ENCODE assay signal across 1 cellular context in genomic region chr7:90349305-90349704, GRCh38.
TF ChIP-seq lines count a peak whose summit lies in the region.

No MANE protein-coding gene starts in this region.

TF ChIP-seq in HepG2, 621 proteins besides CTCF, POLR2A, EP300 and RAD21 (continued from another document and continues in another):
- TF ChIP-seq FUBP1 (CRISPR knock-in tag; IDR thresholded peaks at IDR 0.05; ENCODE audit: borderline replicate concordance) (no peak), ZNF761 (CRISPR knock-in tag; conservative IDR thresholded peaks at IDR 0.05) (no peak), JUNB (CRISPR knock-in tag; IDR thresholded peaks at IDR 0.05; ENCODE audit: borderline replicate concordance) (no peak), ZNF431 (CRISPR knock-in tag; IDR thresholded peaks at IDR 0.05; ENCODE audit: borderline replicate concordance, low read depth) (no peak), SNAPC2 (CRISPR knock-in tag; IDR thresholded peaks at IDR 0.05) (no peak), NFE2 (CRISPR knock-in tag; IDR thresholded peaks at IDR 0.05) (no peak), MXD4 (CRISPR knock-in tag; IDR thresholded peaks at IDR 0.05) (no peak), ZNF766 (CRISPR knock-in tag; IDR thresholded peaks at IDR 0.05; ENCODE audit: borderline replicate concordance) (no peak), ATF3 (CRISPR knock-in tag; IDR thresholded peaks at IDR 0.05) (no peak), BCL6 (CRISPR knock-in tag; IDR thresholded peaks at IDR 0.05) (peak; percentile 8; the same call in 1 of the 2 replicates), MTERF4 (CRISPR knock-in tag; IDR thresholded peaks at IDR 0.05) (no peak), ZBTB7A (CRISPR knock-in tag; IDR thresholded peaks at IDR 0.05) (no peak), ARID5B (CRISPR knock-in tag; IDR thresholded peaks at IDR 0.05) (peak; percentile 53; the same call in 1 of the 2 replicates), ARID2 (CRISPR knock-in tag; IDR thresholded peaks at IDR 0.05; ENCODE audit: borderline replicate concordance) (no peak), ZBTB37 (CRISPR knock-in tag; IDR thresholded peaks at IDR 0.05) (no peak), PHF8 (CRISPR knock-in tag; IDR thresholded peaks at IDR 0.05) (no peak), TFE3 (CRISPR knock-in tag; IDR thresholded peaks at IDR 0.05) (0 out of 2 replicates have a peak, but pooled peaks have one; percentile 37), MYNN (CRISPR knock-in tag; IDR thresholded peaks at IDR 0.05; ENCODE audit: low read depth) (no peak), STAG1 (CRISPR knock-in tag; IDR thresholded peaks at IDR 0.05) (no peak), IRF1 (CRISPR knock-in tag; IDR thresholded peaks at IDR 0.05; ENCODE audit: low read depth) (no peak), ZNF598 (CRISPR knock-in tag; IDR thresholded peaks at IDR 0.05; ENCODE audit: borderline replicate concordance) (no peak), LRRFIP1 (CRISPR knock-in tag; conservative IDR thresholded peaks at IDR 0.05) (no peak), HDAC2 (CRISPR knock-in tag; IDR thresholded peaks at IDR 0.05) (no peak), ZNF644 (CRISPR knock-in tag; IDR thresholded peaks at IDR 0.05; ENCODE audit: low read depth) (peak; percentile 55; the same call in 1 of the 2 replicates), NFYC (CRISPR knock-in tag; IDR thresholded peaks at IDR 0.05) (no peak), NFKBIZ (CRISPR knock-in tag; IDR thresholded peaks at IDR 0.05) (no peak), ZNF3 (CRISPR knock-in tag; IDR thresholded peaks at IDR 0.05) (no peak), MAFF (IDR thresholded peaks at IDR 0.05; ENCODE audit: low read depth, low read length) (no peak), CENPT (CRISPR knock-in tag; IDR thresholded peaks at IDR 0.05; ENCODE audit: low read depth) (no peak), ZNF460 (CRISPR knock-in tag; IDR thresholded peaks at IDR 0.05; ENCODE audit: borderline replicate concordance) (no peak), ZNF574 (CRISPR knock-in tag; IDR thresholded peaks at IDR 0.05) (no peak), ZNF841 (CRISPR knock-in tag; IDR thresholded peaks at IDR 0.05; ENCODE audit: borderline replicate concordance) (no peak), ZFP91 (CRISPR knock-in tag; IDR thresholded peaks at IDR 0.05; ENCODE audit: borderline replicate concordance) (no peak), ZNF816 (CRISPR knock-in tag; IDR thresholded peaks at IDR 0.05; ENCODE audit: borderline replicate concordance) (no peak), ARNT (IDR thresholded peaks at IDR 0.05) (no peak)
